ENCODE assay signal across 26 cellular contexts in the genomic region with DNA sequence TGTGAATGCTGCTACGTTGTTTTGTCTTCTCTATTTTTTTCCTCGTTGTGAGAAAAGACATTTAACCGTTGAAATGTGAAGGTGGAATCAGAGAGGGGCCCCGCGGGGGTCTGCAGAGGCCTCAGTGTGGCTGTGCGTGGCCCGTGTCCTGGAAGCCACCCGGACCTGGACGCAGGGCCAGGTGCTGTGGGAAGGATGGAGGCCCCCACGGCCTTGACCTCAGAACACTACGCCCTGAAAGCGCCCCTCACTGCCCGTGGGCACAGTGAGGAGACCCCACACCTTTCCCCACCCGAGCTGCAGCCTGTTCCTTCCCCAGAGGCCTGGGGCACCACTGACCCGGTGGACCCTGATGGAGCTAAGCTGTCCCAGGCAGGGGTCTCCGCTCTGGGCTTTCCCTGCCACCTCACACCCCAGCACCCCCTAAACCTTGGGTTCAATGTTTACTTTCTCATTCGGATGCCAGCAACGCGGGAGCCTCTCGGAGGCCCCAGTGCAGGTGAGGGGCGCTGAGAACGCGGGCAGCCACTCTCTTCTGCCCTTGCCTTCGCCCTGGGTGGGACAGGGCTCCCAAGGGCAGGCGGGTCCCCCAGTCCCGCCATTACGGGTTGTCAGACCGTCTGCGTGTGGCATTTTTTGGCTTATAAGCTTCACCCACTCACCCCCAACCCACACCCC. TPM values are rescaled to one million over a fixed set of nuclear protein-coding genes. Genes with fewer than 3 reads are reported as not detected.
"Had no signal": no experiment of that assay in that cellular context is flagged by ENCODE, and none has a peak within 500 bp of the region (broad histone marks: within the 10 kb centered on the region; RNA-seq: fewer than 3 reads in every experiment).

No MANE protein-coding gene starts in this region.

- H3K9ac ChIP-seq: parathyroid adenoma had no signal

- H3K4me1 ChIP-seq: body of pancreas, parathyroid adenoma, right lobe of liver had no signal

- H3K4me1 Mint-ChIP-seq: activated CD4-positive, alpha-beta memory T cell treated with anti-CD3 and anti-CD28 coated beads, Interleukin-2, amount 10 ng/mL, durations not matched to agents 7 days and 5 days; activated CD8-positive, alpha-beta memory T cell treated with anti-CD3 and anti-CD28 coated beads, Interleukin-2, amount 10 ng/mL, durations not matched to agents 7 days and 5 days had no signal

- ATAC-seq: activated CD8-positive, alpha-beta memory T cell treated with anti-CD3 and anti-CD28 coated beads, Interleukin-2, amount 10 ng/mL, durations not matched to agents 7 days and 5 days; body of pancreas; effector memory CD8-positive, alpha-beta T cell; left cardiac atrium; naive thymus-derived CD4-positive, alpha-beta T cell had no signal

- H3K27me3 ChIP-seq: body of pancreas, right lobe of liver had no signal

- H3K4me3 Mint-ChIP-seq: activated CD4-positive, alpha-beta memory T cell treated with anti-CD3 and anti-CD28 coated beads, Interleukin-2, amount 10 ng/mL, durations not matched to agents 7 days and 5 days; activated CD8-positive, alpha-beta memory T cell treated with anti-CD3 and anti-CD28 coated beads, Interleukin-2, amount 10 ng/mL, durations not matched to agents 7 days and 5 days; activated naive CD4-positive, alpha-beta T cell treated with anti-CD3 and anti-CD28 coated beads for 36 hours; effector memory CD8-positive, alpha-beta T cell; naive thymus-derived CD4-positive, alpha-beta T cell had no signal

- H3K4me2 ChIP-seq: smooth muscle cell had no signal

- H2AFZ ChIP-seq: parathyroid adenoma had no signal

- DNase-seq: activated CD4-positive, alpha-beta memory T cell treated with anti-CD3 and anti-CD28 coated beads, Interleukin-2, amount 10 ng/mL, durations not matched to agents 7 days and 5 days; activated CD4-positive, alpha-beta T cell treated with anti-CD3 and anti-CD28 coated beads for 48 hours; activated CD4-positive, CD25-positive, alpha-beta regulatory T cell; activated CD8-positive, alpha-beta memory T cell treated with anti-CD3 and anti-CD28 coated beads, Interleukin-2, amount 10 ng/mL, durations not matched to agents 7 days and 5 days; activated naive CD4-positive, alpha-beta T cell treated with anti-CD3 and anti-CD28 coated beads for 36 hours; body of pancreas; caudate nucleus; effector memory CD8-positive, alpha-beta T cell; foreskin fibroblast; left cardiac atrium; mesenchymal stem cell; right lobe of liver; stimulated activated CD4-positive, alpha-beta T cell treated with anti-CD3 and anti-CD28 coated beads, Interleukin-4, amount 100 ng/mL, for 4 hours; stimulated activated naive CD4-positive, alpha-beta T cell treated with Interleukin-2 at 50 U/mL for 16 hours; T-helper 9 cell; trophoblast cell had no signal

- H3K9me3 ChIP-seq: body of pancreas, right lobe of liver had no signal

- H3K27ac ChIP-seq: body of pancreas, epithelial cell of prostate, parathyroid adenoma, right lobe of liver had no signal

- H3K4me3 ChIP-seq: body of pancreas, right lobe of liver, smooth muscle cell had no signal

- FAIRE-seq: islet of Langerhans had no signal

- H3K27me3 Mint-ChIP-seq: activated CD4-positive, alpha-beta memory T cell treated with anti-CD3 and anti-CD28 coated beads, Interleukin-2, amount 10 ng/mL, durations not matched to agents 7 days and 5 days; activated CD8-positive, alpha-beta memory T cell treated with anti-CD3 and anti-CD28 coated beads, Interleukin-2, amount 10 ng/mL, durations not matched to agents 7 days and 5 days; effector memory CD8-positive, alpha-beta T cell; naive thymus-derived CD4-positive, alpha-beta T cell had no signal

- H3K9me3 Mint-ChIP-seq: activated CD4-positive, alpha-beta memory T cell treated with anti-CD3 and anti-CD28 coated beads, Interleukin-2, amount 10 ng/mL, durations not matched to agents 7 days and 5 days; activated naive CD4-positive, alpha-beta T cell treated with anti-CD3 and anti-CD28 coated beads for 36 hours; activated T-helper 2 cell treated with anti-CD3 and anti-CD28 coated beads, Interferon-gamma antibody, Interleukin-2, Interleukin-4, amounts not matched to agents 10 μg/mL and 5 μg/mL and 100 μg/mL, durations not matched to agents 14 hours and 24 hours and 36 hours; effector memory CD8-positive, alpha-beta T cell had no signal

- H3K27ac Mint-ChIP-seq: activated CD4-positive, alpha-beta memory T cell treated with anti-CD3 and anti-CD28 coated beads, Interleukin-2, amount 10 ng/mL, durations not matched to agents 7 days and 5 days; activated CD8-positive, alpha-beta memory T cell treated with anti-CD3 and anti-CD28 coated beads, Interleukin-2, amount 10 ng/mL, durations not matched to agents 7 days and 5 days; activated naive CD4-positive, alpha-beta T cell treated with anti-CD3 and anti-CD28 coated beads for 36 hours; activated T-helper 2 cell treated with anti-CD3 and anti-CD28 coated beads, Interferon-gamma antibody, Interleukin-2, Interleukin-4, amounts not matched to agents 10 μg/mL and 5 μg/mL and 100 μg/mL, durations not matched to agents 14 hours and 24 hours and 36 hours had no signal

RNA-seq across cellular contexts. Expression of gene HPD, which starts 27.9 kb away (rescaled TPM):
- total RNA-seq: activated CD4-positive, alpha-beta memory T cell treated with anti-CD3 and anti-CD28 coated beads, Interleukin-2, amount 10 ng/mL, durations not matched to agents 7 days and 5 days; activated CD8-positive, alpha-beta memory T cell treated with anti-CD3 and anti-CD28 coated beads, Interleukin-2, amount 10 ng/mL, durations not matched to agents 7 days and 5 days; activated naive CD4-positive, alpha-beta T cell treated with anti-CD3 and anti-CD28 coated beads for 36 hours; activated T-helper 2 cell treated with anti-CD3 and anti-CD28 coated beads, Interferon-gamma antibody, Interleukin-2, Interleukin-4, amounts not matched to agents 10 μg/mL and 5 μg/mL and 100 μg/mL, durations not matched to agents 14 hours and 24 hours and 36 hours; dermis microvascular lymphatic vessel endothelial cell; glomerular endothelial cell; lower leg skin; naive thymus-derived CD4-positive, alpha-beta T cell; smooth muscle cell; temporal lobe had no signal
- polyA plus RNA-seq: naive thymus-derived CD4-positive, alpha-beta T cell; smooth muscle cell had no signal
